Comparison of ENCODE assay signal across 19 cellular contexts in the genomic region with DNA sequence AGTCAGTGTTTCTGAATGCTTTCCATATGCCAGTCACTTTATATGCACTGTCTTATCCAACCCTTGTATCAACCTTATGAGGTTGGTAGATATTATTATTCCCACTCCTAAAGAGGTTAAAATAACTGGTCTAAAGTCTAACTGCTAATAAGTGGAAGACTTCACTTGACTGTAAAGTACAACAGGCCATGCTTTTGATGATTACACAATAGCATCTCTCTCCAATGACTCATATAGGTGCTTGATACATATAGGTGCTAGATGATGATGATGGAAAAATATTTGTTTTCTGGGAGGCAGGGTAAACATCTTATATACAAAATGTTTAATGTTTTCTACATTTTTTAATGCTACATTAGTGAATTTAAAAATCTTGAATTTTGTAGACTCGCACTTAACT.
A peak's percentile ranks its signal among the peaks of the same experiment; 100 is the strongest.
DNase-seq lines count a peak whose midpoint lies in the region; ATAC-seq and TF ChIP-seq lines count a peak whose summit lies in the region.
"Had no signal": no experiment of that assay in that cellular context is flagged by ENCODE, and none has a peak within 500 bp of the region (broad histone marks: within the 10 kb centered on the region; RNA-seq: fewer than 3 reads in every experiment).

No MANE protein-coding gene starts in this region.

- H3K36me3 Mint-ChIP-seq in activated T-cell treated with anti-CD3 and anti-CD28 coated beads, Interleukin-2, amount 50 U/mL, for 72 hours (ENCODE audit: insufficient read depth in 2 of 2) = no peaks in the 10 kb centered on the region
- H3K36me3 Mint-ChIP-seq: CD4-positive, alpha-beta memory T cell had no signal

- RAD21 ChIA-PET in HCT116 (lab: Charles Lee; ENCODE audit: low non-redundant PET in 1 of 2, low total read pairs in 2 of 2, uncharacterized antibody in 2 of 2, unreplicated experiment in 2 of 2) = no interaction called here

- H3K4me1 ChIP-seq in HCT116 (ENCODE audit: control insufficient read depth in 1 of 2, insufficient read depth in 2 of 2, low read length in 2 of 2) (no peaks in the 10 kb centered on the region), OCI-LY7 (ENCODE audit: insufficient read depth, low read length, poor library complexity, severe bottlenecking) (no peaks in the 10 kb centered on the region), mammary epithelial cell (ENCODE audit: insufficient read depth, low read length) (no peaks in the 10 kb centered on the region)

- ATAC-seq in HCT116 (no peak), GM18861 (IDR thresholded peaks at IDR 0.05; ENCODE audit: unreplicated experiment) (no peak), GM19467 (IDR thresholded peaks at IDR 0.05; ENCODE audit: unreplicated experiment) (no peak)
- no peak for ATAC-seq in activated T-cell treated with anti-CD3 and anti-CD28 coated beads, Interleukin-2, amount 50 U/mL, for 72 hours (replicated peaks in 1 of 2)
- ATAC-seq: Right ventricle myocardium inferior had no signal

- H3K36me3 ChIP-seq in HCT116 (ENCODE audit: control insufficient read depth in 1 of 2, insufficient read depth in 2 of 2, low read length in 2 of 2) (no peaks in the 10 kb centered on the region), OCI-LY7 (ENCODE audit: insufficient read depth, low read length) (no peaks in the 10 kb centered on the region), mammary epithelial cell (ENCODE audit: insufficient read depth, low read length) (no peaks in the 10 kb centered on the region)

- POLR2A ChIA-PET in HCT116 (lab: Charles Lee) (no interaction called here), OCI-LY7 (lab: Charles Lee) (interaction anchor here (1.2 to 1.6 kb wide), 2 partner anchors 61 to 215 kb away, joined by 3 to 6 read pairs; no protein-coding TSS in a partner anchor)

- H4K20me1 ChIP-seq in HCT116 (ENCODE audit: insufficient read depth) (no peaks in the 10 kb centered on the region), OCI-LY7 (ENCODE audit: insufficient read depth, low read length) (no peaks in the 10 kb centered on the region), mammary epithelial cell (ENCODE audit: insufficient read depth, low read length) (no peaks in the 10 kb centered on the region)

- TF ChIP-seq RAD21 in HCT116 (IDR thresholded peaks at IDR 0.05; ENCODE audit: low read depth) = no peak

- H3K27me3 ChIP-seq in HCT116 (ENCODE audit: insufficient read depth, low read length) = no peaks in the 10 kb centered on the region
- no peaks in the 10 kb centered on the region for H3K27me3 ChIP-seq in mammary epithelial cell (ENCODE audit: insufficient read depth, low read length)

- H3K9me2 ChIP-seq in HCT116 (ENCODE audit: insufficient read depth) = no peaks in the 10 kb centered on the region
- no peaks in the 10 kb centered on the region for H3K9me2 ChIP-seq in OCI-LY7 (ENCODE audit: insufficient read depth, low read length)

- H3K4me1 Mint-ChIP-seq in activated T-cell treated with anti-CD3 and anti-CD28 coated beads, Interleukin-2, amount 50 U/mL, for 72 hours (ENCODE audit: low read depth) = no peaks in the 10 kb centered on the region
- H3K4me1 Mint-ChIP-seq: CD4-positive, alpha-beta memory T cell had no signal

- BruUV-seq in HCT116 (replicated peaks; lab: Mats Ljungman, UMichigan) (no TSS peak), OCI-LY7 (replicated peaks; lab: Mats Ljungman, UMichigan) (no TSS peak), mammary epithelial cell (replicated peaks; lab: Mats Ljungman, UMichigan) (no TSS peak)

- intact Hi-C loops in HCT116 (cut with micrococcal nuclease) = no loop called here
- intact Hi-C loops in OCI-LY7 (cut with micrococcal nuclease; ENCODE audit: unreplicated experiment) = no loop called here
- intact Hi-C loops in mammary epithelial cell (cut with micrococcal nuclease) = no loop called here

- CTCF ChIA-PET in HCT116 (lab: Charles Lee) = no interaction called here
- CTCF ChIA-PET in OCI-LY7 (lab: Charles Lee; ENCODE audit: unreplicated experiment) = no interaction called here
- CTCF ChIA-PET in mammary epithelial cell (lab: Charles Lee; ENCODE audit: low non-redundant PET) = no interaction called here

- H3K4me3 ChIP-seq in HCT116 (replicated peaks in 1 of 2; ENCODE audit: low read depth in 1 of 2, low read length in 2 of 2) (no peak overlapping the region), OCI-LY7 (ENCODE audit: low read depth, low read length, poor library complexity, severe bottlenecking) (no peak overlapping the region), mammary epithelial cell (replicated peaks in 1 of 3; ENCODE audit: insufficient read depth in 1 of 3, low read depth in 2 of 3, low read length in 3 of 3) (no peak overlapping the region)
- H3K4me3 ChIP-seq: SK-N-MC had no signal

- H3K9me3 ChIP-seq in HCT116 (ENCODE audit: control insufficient read depth in 1 of 2, insufficient read depth in 1 of 2, low read depth in 1 of 2, low read length in 2 of 2) (no peaks in the 10 kb centered on the region), OCI-LY7 (ENCODE audit: low read length) (no peaks in the 10 kb centered on the region), mammary epithelial cell (replicated peaks; ENCODE audit: insufficient read depth, low read length) (no peaks in the 10 kb centered on the region)

- dilution Hi-C loops in mammary epithelial cell (cut with HindIII; ENCODE audit: low sequenced_read_pairs) = no loop called here

- no peak for TF ChIP-seq POLR2A in HCT116 (IDR thresholded peaks at IDR 0.05; ENCODE audit: borderline replicate concordance, extremely low read depth, insufficient read depth, insufficient read length)

- H3K27me3 Mint-ChIP-seq in activated T-cell treated with anti-CD3 and anti-CD28 coated beads, Interleukin-2, amount 50 U/mL, for 72 hours (ENCODE audit: low read depth) = peaks cover 7% of the 10 kb centered on the region
- H3K27me3 Mint-ChIP-seq: CD4-positive, alpha-beta memory T cell had no signal

- H3K9me3 Mint-ChIP-seq in activated T-cell treated with anti-CD3 and anti-CD28 coated beads, Interleukin-2, amount 50 U/mL, for 72 hours = no peaks in the 10 kb centered on the region

- no peak for TF ChIP-seq CTCF in HCT116 (IDR thresholded peaks at IDR 0.05 in 2 of 3, conservative IDR thresholded peaks at IDR 0.05 in 1 of 3; ENCODE audit: borderline replicate concordance in 1 of 3, insufficient read depth in 1 of 3, low read depth in 2 of 3, low read length in 2 of 3)
- TF ChIP-seq CTCF in OCI-LY7 (conservative IDR thresholded peaks at IDR 0.05; ENCODE audit: low read length) = no peak
- TF ChIP-seq CTCF in mammary epithelial cell (conservative IDR thresholded peaks at IDR 0.05 in 1 of 2, IDR thresholded peaks at IDR 0.05 in 1 of 2; ENCODE audit: extremely low read depth in 1 of 2, insufficient read depth in 1 of 2, low read depth in 1 of 2, low read length in 2 of 2) = no peak

- in situ Hi-C loops in mammary epithelial cell (cut with MboI; ENCODE audit: low sequenced_read_pairs in 2 of 2) = no loop called here

- DNase-seq in HCT116 (ENCODE audit: low read depth, low spot score) (no peak), OCI-LY7 (ENCODE audit: low spot score) (no peak), mammary epithelial cell (peak; percentile 53), kidney tubule cell (ENCODE audit: low spot score) (peak; percentile 24), HUDEP-2 (lab: John Stamatoyannopoulos, UW; ENCODE audit: unreplicated experiment in 76 of 76) (no peak)
- no peak for DNase-seq in activated T-cell treated with anti-CD3 and anti-CD28 coated beads, Interleukin-2, amount 50 U/mL, for 72 hours
- DNase-seq: Calu3; CD4-positive, alpha-beta memory T cell; DMS79 treated with DMSO at 0.1 percent for 48 hours; Kasumi-1; NCI-H1930; NCI-H2171; NCI-H446 treated with DMSO at 0.1 percent for 48 hours; NCI-H748 treated with DMSO at 0.1 percent for 48 hours; T-helper 1 cell had no signal

- H3K4me3 Mint-ChIP-seq in activated T-cell treated with anti-CD3 and anti-CD28 coated beads, Interleukin-2, amount 50 U/mL, for 72 hours = no peak overlapping the region
- H3K4me3 Mint-ChIP-seq: CD4-positive, alpha-beta memory T cell had no signal

- no peaks in the 10 kb centered on the region for H3K79me2 ChIP-seq in HCT116 (ENCODE audit: insufficient read depth, low read length)
- H3K79me2 ChIP-seq in OCI-LY7 (ENCODE audit: insufficient read depth, low read depth, low read length) = no peaks in the 10 kb centered on the region
- no peaks in the 10 kb centered on the region for H3K79me2 ChIP-seq in mammary epithelial cell (ENCODE audit: insufficient read depth, low read length)

- H2AFZ ChIP-seq in HCT116 (ENCODE audit: low read depth, low read length, poor library complexity, severe bottlenecking) (no peak overlapping the region), OCI-LY7 (ENCODE audit: low read length) (0 out of 2 replicates have a peak overlapping the region, but pooled peaks have one; percentile 1), mammary epithelial cell (ENCODE audit: low read depth, low read length) (no peak overlapping the region)

- no peak overlapping the region for H3K27ac Mint-ChIP-seq in activated T-cell treated with anti-CD3 and anti-CD28 coated beads, Interleukin-2, amount 50 U/mL, for 72 hours

- no peak overlapping the region for H3K9ac ChIP-seq in HCT116 (ENCODE audit: low read length)
- H3K9ac ChIP-seq in mammary epithelial cell (ENCODE audit: insufficient read depth, low read length) = no peak overlapping the region

- 75% methylated on average over 1 of the region's 1 CpG for WGBS in mammary epithelial cell (ENCODE audit: low coverage, missing lambda C conversion rate)

- no peak overlapping the region for H3K4me2 ChIP-seq in HCT116 (ENCODE audit: low read length)
- no peak overlapping the region for H3K4me2 ChIP-seq in OCI-LY7 (ENCODE audit: low read length)
- no peak overlapping the region for H3K4me2 ChIP-seq in mammary epithelial cell (ENCODE audit: insufficient read depth, low read depth, low read length)

- H3K27ac ChIP-seq in HCT116 (ENCODE audit: low read depth, low read length) = no peak overlapping the region
- no peak overlapping the region for H3K27ac ChIP-seq in OCI-LY7 (ENCODE audit: low read depth, low read length, poor library complexity, severe bottlenecking)
- H3K27ac ChIP-seq in mammary epithelial cell (ENCODE audit: insufficient read depth, low read depth, low read length) = no peak overlapping the region
- H3K27ac ChIP-seq: SK-N-MC had no signal

TF ChIP-seq in HCT116, 20 proteins besides CTCF, POLR2A, EP300 and RAD21:
- TF ChIP-seq POLR2AphosphoS5 (IDR thresholded peaks at IDR 0.05; ENCODE audit: low read depth, low read length) (no peak), CEBPB (IDR thresholded peaks at IDR 0.05; ENCODE audit: low read depth) (peak; percentile 63), JUND (IDR thresholded peaks at IDR 0.05) (0 out of 2 replicates have a peak, but pooled peaks have one; percentile 15)

Comparison
In these comparisons a context has a peak if more than half of its experiments do, and no peak if none do; other contexts are left out.
1. DNase-seq: peak in mammary epithelial cell (single experiment) and kidney tubule cell (single experiment); none in HCT116 (single experiment), OCI-LY7 (single experiment), HUDEP-2 (0 of 76) and activated T-cell treated with anti-CD3 and anti-CD28 coated beads, Interleukin-2, amount 50 U/mL, for 72 hours (0 of 2).